ENCODE assay signal across 9 cellular contexts in genomic region chr1:44819257-44819593, GRCh38. TPM values are rescaled to one million over a fixed set of nuclear protein-coding genes. Genes with fewer than 3 reads are reported as not detected.
DNase-seq lines count a peak whose midpoint lies in the region; ATAC-seq, FAIRE-seq and TF ChIP-seq lines count a peak whose summit lies in the region.
"Had no signal": no experiment of that assay in that cellular context is flagged by ENCODE, and none has a peak within 500 bp of the region (broad histone marks: within the 10 kb centered on the region; RNA-seq: fewer than 3 reads in every experiment).

No MANE protein-coding gene starts in this region.

- DNase-seq in T-helper 1 cell (no peak), heart right ventricle (peak in 1 of 2 donors; percentile 1), small intestine (no peak), NCI-H187 treated with DMSO at 0.1 percent for 48 hours (lab: John Stamatoyannopoulos, UW) (no peak), SIG-M5 treated with dmso at 0.1 percent for 504 hours (lab: John Stamatoyannopoulos, UW; ENCODE audit: unreplicated experiment) (no peak)
- DNase-seq in activated CD8-positive, alpha-beta T cell treated with anti-CD3 and anti-CD28 coated beads for 36 hours = no peak

- H3K9me3 ChIP-seq in heart right ventricle (no peaks in the 10 kb centered on the region), small intestine (ENCODE audit: control insufficient read depth, low read depth) (no peaks in the 10 kb centered on the region)

- POLR2A ChIA-PET in activated CD8-positive, alpha-beta T cell treated with anti-CD3 and anti-CD28 coated beads for 36 hours (lab: Charles Lee) = interaction anchor here (0.6 to 12.2 kb wide), 34 partner anchors 11 to 640 kb away, joined by 3 to 466 read pairs (median 3); partner anchors contain the start of genes BEST4, BTBD19, DYNLT4 and EIF2B3

- peak overlapping the region; percentile 47 to 76 (median 64) for H3K4me3 ChIP-seq in heart right ventricle
- peak overlapping the region in 1 of 2 donors; percentile 5 for H3K4me3 ChIP-seq in small intestine (ENCODE audit: low read depth in 1 of 2, low read length in 2 of 2)

- H3K27ac ChIP-seq in heart right ventricle (peak overlapping the region; percentile 85 to 99 (median 96)), small intestine (ENCODE audit: low read depth in 1 of 2, low read length in 1 of 2) (peak overlapping the region; percentile 93 to 99)

- CTCF ChIA-PET in activated CD8-positive, alpha-beta T cell treated with anti-CD3 and anti-CD28 coated beads for 36 hours (lab: Charles Lee) = interaction anchor here (0.6 to 6.1 kb wide), 13 partner anchors 10 to 139 kb away, joined by 3 to 45 read pairs (median 6); partner anchors contain the start of genes PLK3, RNU5D-1 and RPS8

- no peak for FAIRE-seq in small intestine (lab: Jason Lieb, UNC)

- no peaks in the 10 kb centered on the region for H3K27me3 Mint-ChIP-seq in T-helper 1 cell treated with Interleukin-12 subunit alpha and Interleukin-12 subunit beta and Interleukin-4 antibody, amounts not matched to agents 30 μg/mL and 1 μg/mL, for 36 hours (ENCODE audit: low read depth)
- no peaks in the 10 kb centered on the region for H3K27me3 Mint-ChIP-seq in activated CD8-positive, alpha-beta T cell treated with anti-CD3 and anti-CD28 coated beads for 36 hours

- H3K4me1 ChIP-seq in heart right ventricle (peaks cover 7 to 36% (median 12%) of the 10 kb centered on the region in 9 donors), small intestine (ENCODE audit: control insufficient read depth in 2 of 2, insufficient read depth in 1 of 2, low read depth in 1 of 2, low read length in 1 of 2) (no peaks in the 10 kb centered on the region)

- peaks cover 38% of the 10 kb centered on the region for H3K4me1 Mint-ChIP-seq in T-helper 1 cell treated with Interleukin-12 subunit alpha and Interleukin-12 subunit beta and Interleukin-4 antibody, amounts not matched to agents 30 μg/mL and 1 μg/mL, for 36 hours (ENCODE audit: low read depth)
- peaks cover 35% of the 10 kb centered on the region for H3K4me1 Mint-ChIP-seq in activated CD8-positive, alpha-beta T cell treated with anti-CD3 and anti-CD28 coated beads for 36 hours (ENCODE audit: low read depth)

- 1% methylated on average over 10 of the region's 10 CpGs for WGBS in heart right ventricle, 2 donors
- WGBS in small intestine, 3 donors = 0% methylated on average over 10 of the region's 10 CpGs

- no peak for TF ChIP-seq CTCF in activated CD8-positive, alpha-beta T cell treated with anti-CD3 and anti-CD28 coated beads for 36 hours (IDR thresholded peaks at IDR 0.05)
- peak in 1 of 9 donors; percentile 28 for TF ChIP-seq CTCF in heart right ventricle (IDR thresholded peaks at IDR 0.05)

- H3K9me3 Mint-ChIP-seq in T-helper 1 cell treated with Interleukin-12 subunit alpha and Interleukin-12 subunit beta and Interleukin-4 antibody, amounts not matched to agents 30 μg/mL and 1 μg/mL, for 36 hours = no peaks in the 10 kb centered on the region
- H3K9me3 Mint-ChIP-seq in activated CD8-positive, alpha-beta T cell treated with anti-CD3 and anti-CD28 coated beads for 36 hours = no peaks in the 10 kb centered on the region

- H3K4me3 Mint-ChIP-seq in T-helper 1 cell treated with Interleukin-12 subunit alpha and Interleukin-12 subunit beta and Interleukin-4 antibody, amounts not matched to agents 30 μg/mL and 1 μg/mL, for 36 hours = peak overlapping the region; percentile 87
- H3K4me3 Mint-ChIP-seq in activated CD8-positive, alpha-beta T cell treated with anti-CD3 and anti-CD28 coated beads for 36 hours = peak overlapping the region; percentile 79

- H3K36me3 ChIP-seq in heart right ventricle = peaks cover 0 to 16% (median 0%) of the 10 kb centered on the region in 9 donors
- H3K36me3 ChIP-seq in small intestine (ENCODE audit: control insufficient read depth in 2 of 2, insufficient read depth in 2 of 2, low read length in 2 of 2) = no peaks in the 10 kb centered on the region

- H3K27me3 ChIP-seq in heart right ventricle (no peaks in the 10 kb centered on the region), small intestine (ENCODE audit: control insufficient read depth in 2 of 2, insufficient read depth in 2 of 2, low read length in 2 of 2) (no peaks in the 10 kb centered on the region)

- ATAC-seq in activated CD8-positive, alpha-beta T cell treated with anti-CD3 and anti-CD28 coated beads for 36 hours = no peak
- ATAC-seq in heart right ventricle (peak in 6 of 8 donors; percentile 8 to 32 (median 17)), GM21390 (IDR thresholded peaks at IDR 0.05; ENCODE audit: unreplicated experiment) (no peak)

- intact Hi-C loops in activated CD8-positive, alpha-beta T cell treated with anti-CD3 and anti-CD28 coated beads for 36 hours (cut with micrococcal nuclease) = loop anchor here (1.0 to 5.0 kb wide), 2 partner anchors 37 to 98 kb away; no protein-coding TSS in a partner anchor
- intact Hi-C loops in heart right ventricle (cut with DNase I) = loop anchor here in 1 of 10 donors (2.0 kb wide), 1 partner anchor 18 kb away; the partner anchor contains the start of gene PLK3

- H3K27ac Mint-ChIP-seq in T-helper 1 cell treated with Interleukin-12 subunit alpha and Interleukin-12 subunit beta and Interleukin-4 antibody, amounts not matched to agents 30 μg/mL and 1 μg/mL, for 36 hours = peak overlapping the region; percentile 99
- peak overlapping the region; percentile 99 for H3K27ac Mint-ChIP-seq in activated CD8-positive, alpha-beta T cell treated with anti-CD3 and anti-CD28 coated beads for 36 hours

- H3K36me3 Mint-ChIP-seq in T-helper 1 cell treated with Interleukin-12 subunit alpha and Interleukin-12 subunit beta and Interleukin-4 antibody, amounts not matched to agents 30 μg/mL and 1 μg/mL, for 36 hours (ENCODE audit: low read depth) = peaks cover 17% of the 10 kb centered on the region
- peaks cover 14% of the 10 kb centered on the region for H3K36me3 Mint-ChIP-seq in activated CD8-positive, alpha-beta T cell treated with anti-CD3 and anti-CD28 coated beads for 36 hours (ENCODE audit: low read depth)

RNA-seq across cellular contexts. Expression of gene BTBD19, which starts 10.9 kb away (rescaled TPM):
- 1 to 10 TPM; 4.8 to 5.6 TPM for total RNA-seq in activated CD8-positive, alpha-beta T cell treated with anti-CD3 and anti-CD28 coated beads for 36 hours
- total RNA-seq in heart right ventricle = 1 to 10 TPM; 1.8 to 4.1 (median 3.2) TPM
- 10 to 100 TPM in 1 of 2 donors, 1 to 10 TPM in 1; 2.2 to 12.5 TPM for polyA plus RNA-seq in heart right ventricle
- 1 to 10 TPM; 1.1 to 2.0 (median 1.3) TPM for polyA plus RNA-seq in small intestine

RNA-seq across cellular contexts. Expression of gene DYNLT4, which starts 12.1 kb away (rescaled TPM):
- 1 to 10 TPM in 1 of 2 experiments, under 1 TPM in 1; 0.36 to 1.1 TPM for total RNA-seq in activated CD8-positive, alpha-beta T cell treated with anti-CD3 and anti-CD28 coated beads for 36 hours
- total RNA-seq in heart right ventricle = 1 to 10 TPM in 3 of 10 donors, under 1 TPM in 5, not detected in 2; 0.51 to 2.0 (median 0.71) TPM
- polyA plus RNA-seq in heart right ventricle (1 to 10 TPM in 1 of 2 donors, under 1 TPM in 1; 0.59 to 1.8 TPM), small intestine (under 1 TPM in 1 of 3 donors, not detected in 2; 0.46 TPM)
- total RNA-seq: Daoy had no signal

RNA-seq across cellular contexts. Expression of gene PLK3, which starts 19.0 kb away (rescaled TPM):
- 10 to 100 TPM; 36.4 to 36.6 TPM for total RNA-seq in activated CD8-positive, alpha-beta T cell treated with anti-CD3 and anti-CD28 coated beads for 36 hours
- total RNA-seq in heart right ventricle = 10 to 100 TPM in 1 of 10 donors, 1 to 10 TPM in 9; 2.9 to 10.3 (median 6.8) TPM
- polyA plus RNA-seq in heart right ventricle (10 to 100 TPM in 1 of 2 donors, 1 to 10 TPM in 1; 8.7 to 12.7 TPM), small intestine (10 to 100 TPM in 1 of 3 donors, 1 to 10 TPM in 2; 5.4 to 11.9 (median 9.4) TPM)

RNA-seq across cellular contexts. Expression of gene PTCH2, which starts 23.8 kb away (rescaled TPM):
- total RNA-seq in activated CD8-positive, alpha-beta T cell treated with anti-CD3 and anti-CD28 coated beads for 36 hours = under 1 TPM; 0.13 to 0.97 TPM
- total RNA-seq in heart right ventricle = 1 to 10 TPM in 1 of 10 donors, under 1 TPM in 9; 0.32 to 1.1 (median 0.44) TPM
- polyA plus RNA-seq in heart right ventricle (under 1 TPM; 0.25 to 0.80 TPM), small intestine (under 1 TPM; 0.27 to 0.45 (median 0.27) TPM)

RNA-seq across cellular contexts. Expression of gene BEST4, which starts 31.3 kb away (rescaled TPM):
- 1 to 10 TPM in 1 of 2 experiments, under 1 TPM in 1; 0.87 to 1.0 TPM for total RNA-seq in activated CD8-positive, alpha-beta T cell treated with anti-CD3 and anti-CD28 coated beads for 36 hours
- under 1 TPM in 5 of 10 donors, not detected in 5; 0.11 to 0.31 (median 0.16) TPM for total RNA-seq in heart right ventricle
- under 1 TPM; 0.07 to 0.44 TPM for polyA plus RNA-seq in heart right ventricle
- polyA plus RNA-seq in small intestine = 10 to 100 TPM in 1 of 3 donors, 1 to 10 TPM in 2; 7.4 to 20.5 (median 9.0) TPM
- total RNA-seq: Daoy had no signal

Comparison
In these comparisons a context has a peak if more than half of its experiments do, and no peak if none do; other contexts are left out.
1. ATAC-seq: peak in heart right ventricle (6 of 8); none in activated CD8-positive, alpha-beta T cell treated with anti-CD3 and anti-CD28 coated beads for 36 hours (single experiment) and GM21390 (single experiment).